Comparison of ENCODE assay signal across 1 cellular context in the genomic region with DNA sequence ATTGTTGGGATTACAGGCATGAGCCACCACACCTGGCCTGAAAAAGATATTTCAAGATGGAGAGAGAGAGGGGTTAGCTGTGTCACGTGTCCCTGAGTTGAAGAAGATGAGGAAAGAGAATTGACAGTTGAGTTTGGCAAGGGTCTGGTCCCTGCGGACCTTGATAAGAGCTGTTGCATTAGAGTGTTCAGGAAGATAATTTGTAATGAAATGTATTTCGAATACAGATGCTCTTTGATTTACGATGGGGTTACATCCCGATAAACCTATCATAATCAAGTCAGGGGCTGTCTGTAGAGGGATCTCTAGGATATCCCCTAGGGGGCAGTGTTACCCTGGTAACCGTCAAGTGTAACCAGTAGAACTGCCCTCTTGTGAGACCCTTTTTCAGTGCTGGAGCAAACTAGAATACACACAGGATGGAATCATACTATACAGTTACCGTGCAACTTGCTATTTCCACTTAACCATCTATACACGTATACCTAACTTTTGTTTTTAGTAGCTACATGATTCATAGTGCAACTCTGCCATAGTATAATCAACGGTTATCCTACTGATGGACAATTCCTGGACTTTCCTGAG.
TF ChIP-seq lines count a peak whose summit lies in the region.

No MANE protein-coding gene starts in this region.

TF ChIP-seq in K562, 482 proteins besides CTCF, POLR2A, EP300 and RAD21 (continued from another document and continues in another):
- TF ChIP-seq, protein P1, sequence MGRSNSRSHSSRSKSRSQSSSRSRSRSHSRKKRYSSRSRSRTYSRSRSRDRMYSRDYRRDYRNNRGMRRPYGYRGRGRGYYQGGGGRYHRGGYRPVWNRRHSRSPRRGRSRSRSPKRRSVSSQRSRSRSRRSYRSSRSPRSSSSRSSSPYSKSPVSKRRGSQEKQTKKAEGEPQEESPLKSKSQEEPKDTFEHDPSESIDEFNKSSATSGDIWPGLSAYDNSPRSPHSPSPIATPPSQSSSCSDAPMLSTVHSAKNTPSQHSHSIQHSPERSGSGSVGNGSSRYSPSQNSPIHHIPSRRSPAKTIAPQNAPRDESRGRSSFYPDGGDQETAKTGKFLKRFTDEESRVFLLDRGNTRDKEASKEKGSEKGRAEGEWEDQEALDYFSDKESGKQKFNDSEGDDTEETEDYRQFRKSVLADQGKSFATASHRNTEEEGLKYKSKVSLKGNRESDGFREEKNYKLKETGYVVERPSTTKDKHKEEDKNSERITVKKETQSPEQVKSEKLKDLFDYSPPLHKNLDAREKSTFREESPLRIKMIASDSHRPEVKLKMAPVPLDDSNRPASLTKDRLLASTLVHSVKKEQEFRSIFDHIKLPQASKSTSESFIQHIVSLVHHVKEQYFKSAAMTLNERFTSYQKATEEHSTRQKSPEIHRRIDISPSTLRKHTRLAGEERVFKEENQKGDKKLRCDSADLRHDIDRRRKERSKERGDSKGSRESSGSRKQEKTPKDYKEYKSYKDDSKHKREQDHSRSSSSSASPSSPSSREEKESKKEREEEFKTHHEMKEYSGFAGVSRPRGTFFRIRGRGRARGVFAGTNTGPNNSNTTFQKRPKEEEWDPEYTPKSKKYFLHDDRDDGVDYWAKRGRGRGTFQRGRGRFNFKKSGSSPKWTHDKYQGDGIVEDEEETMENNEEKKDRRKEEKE (IDR thresholded peaks at IDR 0.05; ENCODE audit: borderline replicate concordance in 1 of 2, control insufficient read depth in 1 of 2, low read depth in 2 of 2, low read length in 1 of 2) = 0 out of 4 replicates have a peak, but pooled peaks of 1 of the 2 experiments have one; percentile 31
- TF ChIP-seq, protein P2, sequence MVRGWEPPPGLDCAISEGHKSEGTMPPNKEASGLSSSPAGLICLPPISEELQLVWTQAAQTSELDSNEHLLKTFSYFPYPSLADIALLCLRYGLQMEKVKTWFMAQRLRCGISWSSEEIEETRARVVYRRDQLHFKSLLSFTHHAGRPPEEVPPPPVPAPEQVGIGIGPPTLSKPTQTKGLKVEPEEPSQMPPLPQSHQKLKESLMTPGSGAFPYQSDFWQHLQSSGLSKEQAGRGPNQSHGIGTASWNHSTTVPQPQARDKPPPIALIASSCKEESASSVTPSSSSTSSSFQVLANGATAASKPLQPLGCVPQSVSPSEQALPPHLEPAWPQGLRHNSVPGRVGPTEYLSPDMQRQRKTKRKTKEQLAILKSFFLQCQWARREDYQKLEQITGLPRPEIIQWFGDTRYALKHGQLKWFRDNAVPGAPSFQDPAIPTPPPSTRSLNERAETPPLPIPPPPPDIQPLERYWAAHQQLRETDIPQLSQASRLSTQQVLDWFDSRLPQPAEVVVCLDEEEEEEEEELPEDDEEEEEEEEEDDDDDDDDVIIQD (CRISPR knock-in tag; IDR thresholded peaks at IDR 0.05) = no peak
- TF ChIP-seq GABPB2 (CRISPR knock-in tag; conservative IDR thresholded peaks at IDR 0.05) (no peak), FOS (IDR thresholded peaks at IDR 0.05; ENCODE audit: extremely low read depth, insufficient read length) (no peak), ZNF165 (CRISPR knock-in tag; IDR thresholded peaks at IDR 0.05; ENCODE audit: borderline replicate concordance) (no peak), ZNF586 (CRISPR knock-in tag; conservative IDR thresholded peaks at IDR 0.05) (no peak), HEY1 (CRISPR knock-in tag; IDR thresholded peaks at IDR 0.05; ENCODE audit: borderline replicate concordance) (no peak), JUN (IDR thresholded peaks at IDR 0.05; ENCODE audit: borderline replicate concordance, low read depth, low read length) (peak; percentile 60; the same call in 1 of the 2 replicates), JUN (CRISPR knock-in tag; IDR thresholded peaks at IDR 0.05; ENCODE audit: borderline replicate concordance) (no peak), ZNF347 (CRISPR knock-in tag; IDR thresholded peaks at IDR 0.05; ENCODE audit: low read depth) (no peak), NRF1 (conservative IDR thresholded peaks at IDR 0.05 in 1 of 2, IDR thresholded peaks at IDR 0.05 in 1 of 2) (no peak), ARHGAP35 (IDR thresholded peaks at IDR 0.05; ENCODE audit: partially characterized antibody) (no peak), TARDBP (IDR thresholded peaks at IDR 0.05) (no peak), ZNF696 (CRISPR knock-in tag; conservative IDR thresholded peaks at IDR 0.05) (no peak), FOXK2 (conservative IDR thresholded peaks at IDR 0.05 in 1 of 2, IDR thresholded peaks at IDR 0.05 in 1 of 2; ENCODE audit: low read depth in 2 of 2) (no peak), MAFG (tag; conservative IDR thresholded peaks at IDR 0.05) (peak; percentile 52), ZNF274 (IDR thresholded peaks at IDR 0.05; ENCODE audit: borderline replicate concordance, low read depth, low read length) (0 out of 2 replicates have a peak, but pooled peaks have one; percentile 48), CCAR2 (IDR thresholded peaks at IDR 0.05; ENCODE audit: low read depth, low read length) (no peak), SMARCC2 (IDR thresholded peaks at IDR 0.05; ENCODE audit: low read depth) (peak; percentile 65; the same call in 1 of the 2 replicates), NFE2L1 (tag; IDR thresholded peaks at IDR 0.05; ENCODE audit: borderline replicate concordance, low read depth) (no peak), NFE2 (IDR thresholded peaks at IDR 0.05; ENCODE audit: low read depth) (peak; percentile 35)
- TF ChIP-seq, protein P3, sequence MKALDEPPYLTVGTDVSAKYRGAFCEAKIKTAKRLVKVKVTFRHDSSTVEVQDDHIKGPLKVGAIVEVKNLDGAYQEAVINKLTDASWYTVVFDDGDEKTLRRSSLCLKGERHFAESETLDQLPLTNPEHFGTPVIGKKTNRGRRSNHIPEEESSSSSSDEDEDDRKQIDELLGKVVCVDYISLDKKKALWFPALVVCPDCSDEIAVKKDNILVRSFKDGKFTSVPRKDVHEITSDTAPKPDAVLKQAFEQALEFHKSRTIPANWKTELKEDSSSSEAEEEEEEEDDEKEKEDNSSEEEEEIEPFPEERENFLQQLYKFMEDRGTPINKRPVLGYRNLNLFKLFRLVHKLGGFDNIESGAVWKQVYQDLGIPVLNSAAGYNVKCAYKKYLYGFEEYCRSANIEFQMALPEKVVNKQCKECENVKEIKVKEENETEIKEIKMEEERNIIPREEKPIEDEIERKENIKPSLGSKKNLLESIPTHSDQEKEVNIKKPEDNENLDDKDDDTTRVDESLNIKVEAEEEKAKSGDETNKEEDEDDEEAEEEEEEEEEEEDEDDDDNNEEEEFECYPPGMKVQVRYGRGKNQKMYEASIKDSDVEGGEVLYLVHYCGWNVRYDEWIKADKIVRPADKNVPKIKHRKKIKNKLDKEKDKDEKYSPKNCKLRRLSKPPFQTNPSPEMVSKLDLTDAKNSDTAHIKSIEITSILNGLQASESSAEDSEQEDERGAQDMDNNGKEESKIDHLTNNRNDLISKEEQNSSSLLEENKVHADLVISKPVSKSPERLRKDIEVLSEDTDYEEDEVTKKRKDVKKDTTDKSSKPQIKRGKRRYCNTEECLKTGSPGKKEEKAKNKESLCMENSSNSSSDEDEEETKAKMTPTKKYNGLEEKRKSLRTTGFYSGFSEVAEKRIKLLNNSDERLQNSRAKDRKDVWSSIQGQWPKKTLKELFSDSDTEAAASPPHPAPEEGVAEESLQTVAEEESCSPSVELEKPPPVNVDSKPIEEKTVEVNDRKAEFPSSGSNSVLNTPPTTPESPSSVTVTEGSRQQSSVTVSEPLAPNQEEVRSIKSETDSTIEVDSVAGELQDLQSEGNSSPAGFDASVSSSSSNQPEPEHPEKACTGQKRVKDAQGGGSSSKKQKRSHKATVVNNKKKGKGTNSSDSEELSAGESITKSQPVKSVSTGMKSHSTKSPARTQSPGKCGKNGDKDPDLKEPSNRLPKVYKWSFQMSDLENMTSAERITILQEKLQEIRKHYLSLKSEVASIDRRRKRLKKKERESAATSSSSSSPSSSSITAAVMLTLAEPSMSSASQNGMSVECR (CRISPR knock-in tag; IDR thresholded peaks at IDR 0.05) = peak; percentile 37; the same call in 1 of the 2 replicates
- TF ChIP-seq, protein P4, sequence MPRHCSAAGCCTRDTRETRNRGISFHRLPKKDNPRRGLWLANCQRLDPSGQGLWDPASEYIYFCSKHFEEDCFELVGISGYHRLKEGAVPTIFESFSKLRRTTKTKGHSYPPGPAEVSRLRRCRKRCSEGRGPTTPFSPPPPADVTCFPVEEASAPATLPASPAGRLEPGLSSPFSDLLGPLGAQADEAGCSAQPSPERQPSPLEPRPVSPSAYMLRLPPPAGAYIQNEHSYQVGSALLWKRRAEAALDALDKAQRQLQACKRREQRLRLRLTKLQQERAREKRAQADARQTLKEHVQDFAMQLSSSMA (CRISPR knock-in tag; IDR thresholded peaks at IDR 0.05) = no peak
- TF ChIP-seq, protein P5, sequence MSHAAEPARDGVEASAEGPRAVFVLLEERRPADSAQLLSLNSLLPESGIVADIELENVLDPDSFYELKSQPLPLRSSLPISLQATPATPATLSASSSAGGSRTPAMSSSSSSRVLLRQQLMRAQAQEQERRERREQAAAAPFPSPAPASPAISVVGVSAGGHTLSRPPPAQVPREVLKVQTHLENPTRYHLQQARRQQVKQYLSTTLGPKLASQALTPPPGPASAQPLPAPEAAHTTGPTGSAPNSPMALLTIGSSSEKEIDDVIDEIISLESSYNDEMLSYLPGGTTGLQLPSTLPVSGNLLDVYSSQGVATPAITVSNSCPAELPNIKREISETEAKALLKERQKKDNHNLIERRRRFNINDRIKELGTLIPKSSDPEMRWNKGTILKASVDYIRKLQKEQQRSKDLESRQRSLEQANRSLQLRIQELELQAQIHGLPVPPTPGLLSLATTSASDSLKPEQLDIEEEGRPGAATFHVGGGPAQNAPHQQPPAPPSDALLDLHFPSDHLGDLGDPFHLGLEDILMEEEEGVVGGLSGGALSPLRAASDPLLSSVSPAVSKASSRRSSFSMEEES (CRISPR knock-in tag; IDR thresholded peaks at IDR 0.05) = no peak
- TF ChIP-seq, protein P6, sequence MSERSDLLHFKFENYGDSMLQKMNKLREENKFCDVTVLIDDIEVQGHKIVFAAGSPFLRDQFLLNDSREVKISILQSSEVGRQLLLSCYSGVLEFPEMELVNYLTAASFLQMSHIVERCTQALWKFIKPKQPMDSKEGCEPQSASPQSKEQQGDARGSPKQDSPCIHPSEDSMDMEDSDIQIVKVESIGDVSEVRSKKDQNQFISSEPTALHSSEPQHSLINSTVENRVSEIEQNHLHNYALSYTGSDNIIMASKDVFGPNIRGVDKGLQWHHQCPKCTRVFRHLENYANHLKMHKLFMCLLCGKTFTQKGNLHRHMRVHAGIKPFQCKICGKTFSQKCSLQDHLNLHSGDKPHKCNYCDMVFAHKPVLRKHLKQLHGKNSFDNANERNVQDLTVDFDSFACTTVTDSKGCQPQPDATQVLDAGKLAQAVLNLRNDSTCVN (CRISPR knock-in tag; IDR thresholded peaks at IDR 0.05) = no peak
- TF ChIP-seq, protein P7, sequence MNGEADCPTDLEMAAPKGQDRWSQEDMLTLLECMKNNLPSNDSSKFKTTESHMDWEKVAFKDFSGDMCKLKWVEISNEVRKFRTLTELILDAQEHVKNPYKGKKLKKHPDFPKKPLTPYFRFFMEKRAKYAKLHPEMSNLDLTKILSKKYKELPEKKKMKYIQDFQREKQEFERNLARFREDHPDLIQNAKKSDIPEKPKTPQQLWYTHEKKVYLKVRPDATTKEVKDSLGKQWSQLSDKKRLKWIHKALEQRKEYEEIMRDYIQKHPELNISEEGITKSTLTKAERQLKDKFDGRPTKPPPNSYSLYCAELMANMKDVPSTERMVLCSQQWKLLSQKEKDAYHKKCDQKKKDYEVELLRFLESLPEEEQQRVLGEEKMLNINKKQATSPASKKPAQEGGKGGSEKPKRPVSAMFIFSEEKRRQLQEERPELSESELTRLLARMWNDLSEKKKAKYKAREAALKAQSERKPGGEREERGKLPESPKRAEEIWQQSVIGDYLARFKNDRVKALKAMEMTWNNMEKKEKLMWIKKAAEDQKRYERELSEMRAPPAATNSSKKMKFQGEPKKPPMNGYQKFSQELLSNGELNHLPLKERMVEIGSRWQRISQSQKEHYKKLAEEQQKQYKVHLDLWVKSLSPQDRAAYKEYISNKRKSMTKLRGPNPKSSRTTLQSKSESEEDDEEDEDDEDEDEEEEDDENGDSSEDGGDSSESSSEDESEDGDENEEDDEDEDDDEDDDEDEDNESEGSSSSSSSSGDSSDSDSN (IDR thresholded peaks at IDR 0.05; ENCODE audit: borderline replicate concordance in 1 of 2, low read depth in 2 of 2, low read length in 2 of 2) = no peak
- TF ChIP-seq, protein P8, sequence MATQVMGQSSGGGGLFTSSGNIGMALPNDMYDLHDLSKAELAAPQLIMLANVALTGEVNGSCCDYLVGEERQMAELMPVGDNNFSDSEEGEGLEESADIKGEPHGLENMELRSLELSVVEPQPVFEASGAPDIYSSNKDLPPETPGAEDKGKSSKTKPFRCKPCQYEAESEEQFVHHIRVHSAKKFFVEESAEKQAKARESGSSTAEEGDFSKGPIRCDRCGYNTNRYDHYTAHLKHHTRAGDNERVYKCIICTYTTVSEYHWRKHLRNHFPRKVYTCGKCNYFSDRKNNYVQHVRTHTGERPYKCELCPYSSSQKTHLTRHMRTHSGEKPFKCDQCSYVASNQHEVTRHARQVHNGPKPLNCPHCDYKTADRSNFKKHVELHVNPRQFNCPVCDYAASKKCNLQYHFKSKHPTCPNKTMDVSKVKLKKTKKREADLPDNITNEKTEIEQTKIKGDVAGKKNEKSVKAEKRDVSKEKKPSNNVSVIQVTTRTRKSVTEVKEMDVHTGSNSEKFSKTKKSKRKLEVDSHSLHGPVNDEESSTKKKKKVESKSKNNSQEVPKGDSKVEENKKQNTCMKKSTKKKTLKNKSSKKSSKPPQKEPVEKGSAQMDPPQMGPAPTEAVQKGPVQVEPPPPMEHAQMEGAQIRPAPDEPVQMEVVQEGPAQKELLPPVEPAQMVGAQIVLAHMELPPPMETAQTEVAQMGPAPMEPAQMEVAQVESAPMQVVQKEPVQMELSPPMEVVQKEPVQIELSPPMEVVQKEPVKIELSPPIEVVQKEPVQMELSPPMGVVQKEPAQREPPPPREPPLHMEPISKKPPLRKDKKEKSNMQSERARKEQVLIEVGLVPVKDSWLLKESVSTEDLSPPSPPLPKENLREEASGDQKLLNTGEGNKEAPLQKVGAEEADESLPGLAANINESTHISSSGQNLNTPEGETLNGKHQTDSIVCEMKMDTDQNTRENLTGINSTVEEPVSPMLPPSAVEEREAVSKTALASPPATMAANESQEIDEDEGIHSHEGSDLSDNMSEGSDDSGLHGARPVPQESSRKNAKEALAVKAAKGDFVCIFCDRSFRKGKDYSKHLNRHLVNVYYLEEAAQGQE (CRISPR knock-in tag; IDR thresholded peaks at IDR 0.05; ENCODE audit: low read depth) = no peak
- TF ChIP-seq, protein P9, sequence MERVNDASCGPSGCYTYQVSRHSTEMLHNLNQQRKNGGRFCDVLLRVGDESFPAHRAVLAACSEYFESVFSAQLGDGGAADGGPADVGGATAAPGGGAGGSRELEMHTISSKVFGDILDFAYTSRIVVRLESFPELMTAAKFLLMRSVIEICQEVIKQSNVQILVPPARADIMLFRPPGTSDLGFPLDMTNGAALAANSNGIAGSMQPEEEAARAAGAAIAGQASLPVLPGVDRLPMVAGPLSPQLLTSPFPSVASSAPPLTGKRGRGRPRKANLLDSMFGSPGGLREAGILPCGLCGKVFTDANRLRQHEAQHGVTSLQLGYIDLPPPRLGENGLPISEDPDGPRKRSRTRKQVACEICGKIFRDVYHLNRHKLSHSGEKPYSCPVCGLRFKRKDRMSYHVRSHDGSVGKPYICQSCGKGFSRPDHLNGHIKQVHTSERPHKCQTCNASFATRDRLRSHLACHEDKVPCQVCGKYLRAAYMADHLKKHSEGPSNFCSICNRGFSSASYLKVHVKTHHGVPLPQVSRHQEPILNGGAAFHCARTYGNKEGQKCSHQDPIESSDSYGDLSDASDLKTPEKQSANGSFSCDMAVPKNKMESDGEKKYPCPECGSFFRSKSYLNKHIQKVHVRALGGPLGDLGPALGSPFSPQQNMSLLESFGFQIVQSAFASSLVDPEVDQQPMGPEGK (CRISPR knock-in tag; IDR thresholded peaks at IDR 0.05; ENCODE audit: borderline replicate concordance) = no peak
- TF ChIP-seq, protein P10, sequence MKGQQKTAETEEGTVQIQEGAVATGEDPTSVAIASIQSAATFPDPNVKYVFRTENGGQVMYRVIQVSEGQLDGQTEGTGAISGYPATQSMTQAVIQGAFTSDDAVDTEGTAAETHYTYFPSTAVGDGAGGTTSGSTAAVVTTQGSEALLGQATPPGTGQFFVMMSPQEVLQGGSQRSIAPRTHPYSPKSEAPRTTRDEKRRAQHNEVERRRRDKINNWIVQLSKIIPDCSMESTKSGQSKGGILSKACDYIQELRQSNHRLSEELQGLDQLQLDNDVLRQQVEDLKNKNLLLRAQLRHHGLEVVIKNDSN (CRISPR knock-in tag; IDR thresholded peaks at IDR 0.05) = peak; percentile 76
